12 cellular contexts compared by ENCODE assay signal in the genomic region with DNA sequence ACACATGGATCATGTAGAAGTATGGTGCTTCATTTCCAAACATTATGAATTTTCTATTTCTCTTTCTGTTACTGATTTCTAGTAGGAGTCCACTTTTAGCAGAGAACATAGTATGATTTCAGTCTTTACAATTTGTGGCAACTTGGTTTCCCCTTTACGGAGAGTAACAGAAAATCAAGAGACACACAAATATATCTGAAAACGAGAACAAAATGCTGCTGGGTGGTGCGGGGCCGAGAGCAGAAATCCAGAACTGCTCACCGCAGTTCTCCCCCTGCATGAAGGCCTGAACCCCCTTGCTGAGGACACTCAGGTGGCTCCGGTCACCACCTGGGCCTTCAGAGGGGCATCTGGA.
DNase-seq lines count a peak whose midpoint lies in the region; ATAC-seq and TF ChIP-seq lines count a peak whose summit lies in the region.
"Had no signal": no experiment of that assay in that cellular context is flagged by ENCODE, and none has a peak within 500 bp of the region (broad histone marks: within the 10 kb centered on the region; RNA-seq: fewer than 3 reads in every experiment).

No MANE protein-coding gene starts in this region.

- no peaks in the 10 kb centered on the region for H3K4me1 ChIP-seq in CD4-positive, alpha-beta memory T cell (ENCODE audit: insufficient read depth, low read length)
- H3K4me1 ChIP-seq in IMR-90 (ENCODE audit: control insufficient read depth, insufficient read depth, low read length) = peaks cover 3% of the 10 kb centered on the region; the same call in 1 of the 2 replicates
- H3K4me1 ChIP-seq in endodermal cell (ENCODE audit: control insufficient read depth, insufficient read depth, low read length) = peaks cover 10% of the 10 kb centered on the region
- H3K4me1 ChIP-seq in neural progenitor cell = no peaks in the 10 kb centered on the region
- H3K4me1 ChIP-seq: Caco-2 had no signal

- TF ChIP-seq CTCF in IMR-90 (conservative IDR thresholded peaks at IDR 0.05; ENCODE audit: low read depth, low read length) (no peak), endodermal cell (conservative IDR thresholded peaks at IDR 0.05) (no peak), neural progenitor cell (IDR thresholded peaks at IDR 0.05) (no peak)

- POLR2A ChIA-PET in CD4-positive, alpha-beta memory T cell (lab: Charles Lee; ENCODE audit: partially characterized antibody) = no interaction called here
- POLR2A ChIA-PET in IMR-90 (lab: Charles Lee; ENCODE audit: unreplicated experiment) = no interaction called here
- POLR2A ChIA-PET in activated CD4-positive, alpha-beta T cell treated with anti-CD3 and anti-CD28 coated beads, Interleukin-2, amount 10 ng/mL, durations not matched to agents 7 days and 5 days (lab: Charles Lee) = no interaction called here

- no peaks in the 10 kb centered on the region for H3K9me1 ChIP-seq in IMR-90 (ENCODE audit: insufficient read depth, low read length)

- H3K4me2 ChIP-seq in IMR-90 (ENCODE audit: low read depth, low read length) (no peak overlapping the region), neural progenitor cell (peak overlapping the region; percentile 83)

- H3K14ac ChIP-seq in IMR-90 (replicated peaks; ENCODE audit: low read depth, low read length) = no peak overlapping the region

- no peak overlapping the region for H2AK5ac ChIP-seq in IMR-90 (ENCODE audit: low read depth, low read length)

- H3K18ac ChIP-seq in IMR-90 (ENCODE audit: low read depth, low read length) = no peak overlapping the region

- H3K4me1 Mint-ChIP-seq in CD4-positive, alpha-beta memory T cell = peaks cover 2 to 7% (median 5%) of the 10 kb centered on the region in 4 donors
- H3K4me1 Mint-ChIP-seq in endodermal cell = peaks cover 6% of the 10 kb centered on the region
- peaks cover 15% of the 10 kb centered on the region for H3K4me1 Mint-ChIP-seq in neural progenitor cell
- H3K4me1 Mint-ChIP-seq in activated CD4-positive, alpha-beta T cell treated with anti-CD3 and anti-CD28 coated beads, Interleukin-2, amount 10 ng/mL, durations not matched to agents 7 days and 5 days = peaks cover 2% of the 10 kb centered on the region

- no peak overlapping the region for H3K4me3 ChIP-seq in CD4-positive, alpha-beta memory T cell (ENCODE audit: low read length in 2 of 2)
- no peak overlapping the region for H3K4me3 ChIP-seq in IMR-90 (ENCODE audit: insufficient read depth, low read depth, low read length)
- peak overlapping the region; percentile 74 for H3K4me3 ChIP-seq in endodermal cell (ENCODE audit: low read length)
- H3K4me3 ChIP-seq in neural progenitor cell = peak overlapping the region; percentile 66
- H3K4me3 ChIP-seq: K562 had no signal

- DNase-seq in CD4-positive, alpha-beta memory T cell = no peak
- DNase-seq in IMR-90 (no peak), endodermal cell (no peak), neural progenitor cell (ENCODE audit: low spot score) (no peak), NCI-H1436 treated with DMSO at 0.1 percent for 48 hours (lab: John Stamatoyannopoulos, UW) (no peak)
- no peak for DNase-seq in effector CD8-positive, alpha-beta T cell (lab: John Stamatoyannopoulos, UW)
- no peak for DNase-seq in activated CD4-positive, alpha-beta T cell treated with anti-CD3 and anti-CD28 coated beads, Interleukin-2, amount 10 ng/mL, durations not matched to agents 7 days and 5 days
- DNase-seq: Caco-2, mammary epithelial cell, T1000 had no signal

- no peak overlapping the region for H4K8ac ChIP-seq in IMR-90 (ENCODE audit: low read depth in 2 of 2, low read length in 2 of 2)

- no peak for TF ChIP-seq POLR2A in IMR-90 (IDR thresholded peaks at IDR 0.05; ENCODE audit: low read depth, low read length)

- 90% methylated on average over 2 of the region's 6 CpGs; no CpG with 5 or more reads in 1 of the 2 experiments for WGBS in IMR-90 (ENCODE audit: extremely low coverage in 2 of 2, insufficient read length in 1 of 2), 2 experiments
- 58 to 72% methylated on average over 4 to 6 of the region's 6 CpGs for WGBS in endodermal cell (ENCODE audit: insufficient coverage in 1 of 2, insufficient read length in 1 of 2), 2 experiments

- H4K91ac ChIP-seq in IMR-90 (ENCODE audit: insufficient read depth, low read depth, low read length) = no peak overlapping the region

- peaks cover 0 to 4% (median under 1%) of the 10 kb centered on the region in 8 donors for H3K9me3 Mint-ChIP-seq in CD4-positive, alpha-beta memory T cell
- H3K9me3 Mint-ChIP-seq in endodermal cell (no peaks in the 10 kb centered on the region), neural progenitor cell (no peaks in the 10 kb centered on the region)
- H3K9me3 Mint-ChIP-seq in activated CD4-positive, alpha-beta T cell treated with anti-CD3 and anti-CD28 coated beads, Interleukin-2, amount 10 ng/mL, durations not matched to agents 7 days and 5 days = no peaks in the 10 kb centered on the region

- H3K4me3 Mint-ChIP-seq in CD4-positive, alpha-beta memory T cell = peak overlapping the region in 5 of 8 donors; percentile 9 to 55 (median 21)
- H3K4me3 Mint-ChIP-seq in endodermal cell (peak overlapping the region; percentile 58), neural progenitor cell (peak overlapping the region; percentile 81)
- H3K4me3 Mint-ChIP-seq in activated CD4-positive, alpha-beta T cell treated with anti-CD3 and anti-CD28 coated beads, Interleukin-2, amount 10 ng/mL, durations not matched to agents 7 days and 5 days = no peak overlapping the region

- H3K36me3 ChIP-seq in CD4-positive, alpha-beta memory T cell (ENCODE audit: insufficient read depth, low read length) = no peaks in the 10 kb centered on the region
- H3K36me3 ChIP-seq in IMR-90 (ENCODE audit: control insufficient read depth, insufficient read depth, low read length) (no peaks in the 10 kb centered on the region), endodermal cell (ENCODE audit: control insufficient read depth, insufficient read depth, low read length) (no peaks in the 10 kb centered on the region), neural progenitor cell (no peaks in the 10 kb centered on the region)

- H3K27me3 Mint-ChIP-seq in CD4-positive, alpha-beta memory T cell = peaks cover 32% of the 10 kb centered on the region in 2 donors
- H3K27me3 Mint-ChIP-seq in endodermal cell (ENCODE audit: insufficient read depth) (peaks cover 20% of the 10 kb centered on the region), neural progenitor cell (ENCODE audit: insufficient read depth, low read depth) (peaks cover 20% of the 10 kb centered on the region)
- peaks cover 39% of the 10 kb centered on the region for H3K27me3 Mint-ChIP-seq in activated CD4-positive, alpha-beta T cell treated with anti-CD3 and anti-CD28 coated beads, Interleukin-2, amount 10 ng/mL, durations not matched to agents 7 days and 5 days

- H2BK20ac ChIP-seq in IMR-90 (ENCODE audit: low read depth, low read length) = no peak overlapping the region

- H2AK9ac ChIP-seq in IMR-90 (replicated peaks; ENCODE audit: low read depth, low read length, poor library complexity) = no peak overlapping the region

- H3K9me3 ChIP-seq in CD4-positive, alpha-beta memory T cell (ENCODE audit: control insufficient read depth in 1 of 2, low read length in 2 of 2) = no peaks in the 10 kb centered on the region
- H3K9me3 ChIP-seq in IMR-90 (ENCODE audit: control insufficient read depth, insufficient read depth, low read length) (no peaks in the 10 kb centered on the region), endodermal cell (ENCODE audit: control insufficient read depth, low read length) (peaks cover 8% of the 10 kb centered on the region), neural progenitor cell (ENCODE audit: low read depth) (no peaks in the 10 kb centered on the region)
- H3K9me3 ChIP-seq: Caco-2 had no signal

- no peak overlapping the region for H3K27ac ChIP-seq in CD4-positive, alpha-beta memory T cell (ENCODE audit: low read depth, low read length)
- H3K27ac ChIP-seq in IMR-90 (ENCODE audit: insufficient read depth, low read length) (no peak overlapping the region), endodermal cell (ENCODE audit: low read depth, low read length) (no peak overlapping the region), neural progenitor cell (no peak overlapping the region)

- CTCF ChIA-PET in CD4-positive, alpha-beta memory T cell (lab: Charles Lee; ENCODE audit: partially characterized antibody) = no interaction called here
- CTCF ChIA-PET in IMR-90 (lab: Yijun Ruan, JAX) = no interaction called here
- CTCF ChIA-PET in activated CD4-positive, alpha-beta T cell treated with anti-CD3 and anti-CD28 coated beads, Interleukin-2, amount 10 ng/mL, durations not matched to agents 7 days and 5 days (lab: Charles Lee) = no interaction called here

- H3K23ac ChIP-seq in IMR-90 (ENCODE audit: low read depth, low read length) = no peak overlapping the region

- no peaks in the 10 kb centered on the region for H3K36me3 Mint-ChIP-seq in CD4-positive, alpha-beta memory T cell
- no peaks in the 10 kb centered on the region for H3K36me3 Mint-ChIP-seq in endodermal cell (ENCODE audit: low read depth)
- no peaks in the 10 kb centered on the region for H3K36me3 Mint-ChIP-seq in neural progenitor cell
- no peaks in the 10 kb centered on the region for H3K36me3 Mint-ChIP-seq in activated CD4-positive, alpha-beta T cell treated with anti-CD3 and anti-CD28 coated beads, Interleukin-2, amount 10 ng/mL, durations not matched to agents 7 days and 5 days (ENCODE audit: low read depth)

- H2BK5ac ChIP-seq in IMR-90 (ENCODE audit: low read depth, low read length, poor library complexity, severe bottlenecking) = no peak overlapping the region

- intact Hi-C loops in CD4-positive, alpha-beta memory T cell (cut with micrococcal nuclease) = no loop called here
- intact Hi-C loops in IMR-90 (cut with micrococcal nuclease) = no loop called here

- H3K56ac ChIP-seq in IMR-90 (ENCODE audit: extremely low read depth, insufficient read depth, low read length) = no peak overlapping the region

- dilution Hi-C loops in IMR-90 (cut with HindIII; ENCODE audit: low sequenced_read_pairs, unreplicated experiment) = no loop called here

- H2BK120ac ChIP-seq in IMR-90 (ENCODE audit: low read depth, low read length) = no peak overlapping the region

- no peak for ATAC-seq in IMR-90 (ENCODE audit: low read depth)
- no peak for ATAC-seq in GM19395 (IDR thresholded peaks at IDR 0.05; ENCODE audit: unreplicated experiment)
- ATAC-seq: K562 had no signal

- no TSS peak for BruUV-seq in IMR-90 (replicated peaks; lab: Mats Ljungman, UMichigan)

- no peak overlapping the region for H3K9ac ChIP-seq in IMR-90 (ENCODE audit: low read depth, low read length)
- H3K9ac ChIP-seq in endodermal cell (ENCODE audit: extremely low read depth, low read length, poor library complexity, severe bottlenecking) = no peak overlapping the region
- no peak overlapping the region for H3K9ac ChIP-seq in neural progenitor cell

- H3K27ac Mint-ChIP-seq in CD4-positive, alpha-beta memory T cell = no peak overlapping the region
- H3K27ac Mint-ChIP-seq in endodermal cell (no peak overlapping the region), neural progenitor cell (no peak overlapping the region)
- no peak overlapping the region for H3K27ac Mint-ChIP-seq in activated CD4-positive, alpha-beta T cell treated with anti-CD3 and anti-CD28 coated beads, Interleukin-2, amount 10 ng/mL, durations not matched to agents 7 days and 5 days

- no peaks in the 10 kb centered on the region for H3K79me2 ChIP-seq in neural progenitor cell (ENCODE audit: low read depth)

- peaks cover 8% of the 10 kb centered on the region for H3F3A ChIP-seq in neural progenitor cell (ENCODE audit: low read depth)

- H4K20me1 ChIP-seq in IMR-90 (ENCODE audit: insufficient read depth, low read length) (no peaks in the 10 kb centered on the region), neural progenitor cell (ENCODE audit: low read depth) (no peaks in the 10 kb centered on the region)

- no peak for TF ChIP-seq RAD21 in IMR-90 (IDR thresholded peaks at IDR 0.05; ENCODE audit: low read length)

- H2BK15ac ChIP-seq in IMR-90 (ENCODE audit: low read depth, low read length) = no peak overlapping the region

- H3K27me3 ChIP-seq in CD4-positive, alpha-beta memory T cell (ENCODE audit: insufficient read depth, low read length) = peaks cover 9% of the 10 kb centered on the region
- H3K27me3 ChIP-seq in IMR-90 (ENCODE audit: control insufficient read depth, insufficient read depth, low read length) (peaks cover 53% of the 10 kb centered on the region), endodermal cell (ENCODE audit: control insufficient read depth, insufficient read depth, low read length, poor library complexity, severe bottlenecking) (no peaks in the 10 kb centered on the region), neural progenitor cell (peaks cover 35% of the 10 kb centered on the region)

- H3K4ac ChIP-seq in IMR-90 (ENCODE audit: low read depth, low read length) = no peak overlapping the region

- no peaks in the 10 kb centered on the region for H3K79me1 ChIP-seq in IMR-90 (ENCODE audit: low read depth in 1 of 2, low read length in 2 of 2)

- H4K5ac ChIP-seq in IMR-90 (ENCODE audit: low read depth, low read length) = no peak overlapping the region

- in situ Hi-C loops in IMR-90 (cut with MboI; ENCODE audit: low sequenced_read_pairs) = no loop called here

- H2AFZ ChIP-seq in IMR-90 (replicated peaks; ENCODE audit: low read length, poor library complexity) (peak overlapping the region; percentile 13), neural progenitor cell (replicated peaks) (peak overlapping the region; percentile 88)

Comparison
In these comparisons a context has a peak if more than half of its experiments do, and no peak if none do; other contexts are left out.
1. H3K4me3 ChIP-seq: peak in endodermal cell (single experiment) and neural progenitor cell (single experiment); none in CD4-positive, alpha-beta memory T cell (0 of 2) and IMR-90 (single experiment).